Comparison of ENCODE assay signal across 10 cellular contexts in genomic region chr5:7396169-7397004, GRCh38. TPM values are rescaled to one million over a fixed set of nuclear protein-coding genes. Genes with fewer than 3 reads are reported as not detected.
A peak's percentile ranks its signal among the peaks of the same experiment; 100 is the strongest.
DNase-seq lines count a peak whose midpoint lies in the region; ATAC-seq and FAIRE-seq lines count a peak whose summit lies in the region.
"Had no signal": no experiment of that assay in that cellular context is flagged by ENCODE, and none has a peak within 500 bp of the region (broad histone marks: within the 10 kb centered on the region; RNA-seq: fewer than 3 reads in every experiment).

No MANE protein-coding gene starts in this region.

- no peak overlapping the region for H3K27ac ChIP-seq in small intestine (ENCODE audit: low read depth in 1 of 2, low read length in 1 of 2)

- H3K4me3 Mint-ChIP-seq in T-helper 17 cell: peak overlapping the region; percentile 41

- peaks cover 4% of the 10 kb centered on the region for H3K4me1 Mint-ChIP-seq in T-helper 17 cell

- no peak for FAIRE-seq in small intestine (lab: Jason Lieb, UNC)

- ATAC-seq in T-helper 17 cell: no peak
- ATAC-seq in HG03432 (IDR thresholded peaks at IDR 0.05; ENCODE audit: unreplicated experiment): no peak

- H3K9me3 ChIP-seq in T-helper 17 cell (ENCODE audit: control insufficient read depth, low read length, poor library complexity, severe bottlenecking) (no peaks in the 10 kb centered on the region), iPS-15b (ENCODE audit: control insufficient read depth, insufficient read depth, low read length) (no peaks in the 10 kb centered on the region), small intestine (ENCODE audit: control insufficient read depth, low read depth) (no peaks in the 10 kb centered on the region)

- 2 to 3% (median 2%) methylated on average over 50 to 95 of the region's 95 CpGs for WGBS in small intestine, 3 donors

- H3K4me1 ChIP-seq in iPS-15b (ENCODE audit: control insufficient read depth, insufficient read depth, low read length) (peaks cover 16% of the 10 kb centered on the region), small intestine (ENCODE audit: control insufficient read depth in 2 of 2, insufficient read depth in 1 of 2, low read depth in 1 of 2, low read length in 1 of 2) (peaks cover 0 to 2% of the 10 kb centered on the region in 2 donors)

- peaks cover 3% of the 10 kb centered on the region for H3K36me3 Mint-ChIP-seq in T-helper 17 cell (ENCODE audit: low read depth)

- H3K36me3 ChIP-seq in iPS-15b (ENCODE audit: control insufficient read depth, insufficient read depth, low read length) (no peaks in the 10 kb centered on the region), small intestine (ENCODE audit: control insufficient read depth in 2 of 2, insufficient read depth in 2 of 2, low read length in 2 of 2) (no peaks in the 10 kb centered on the region)

- H3K4me3 ChIP-seq in iPS-15b (ENCODE audit: low read depth, low read length) (peak overlapping the region; percentile 76), small intestine (ENCODE audit: low read depth in 1 of 2, low read length in 2 of 2) (peak overlapping the region in 1 of 2 donors; percentile 80)

- H3K9ac ChIP-seq in iPS-15b (ENCODE audit: low read depth, low read length): peak overlapping the region; percentile 61

- no peak overlapping the region for H3K27ac Mint-ChIP-seq in T-helper 17 cell

- H3K27me3 Mint-ChIP-seq in T-helper 17 cell: peaks cover 42% of the 10 kb centered on the region

- DNase-seq in NCI-H1417 (lab: John Stamatoyannopoulos, UW) (peak; percentile 15 to 82 (median 79)), NCI-H1417 treated with DMSO at 0.1 percent for 48 hours (lab: John Stamatoyannopoulos, UW) (no peak), T-helper 17 cell (no peak), small intestine (peak; percentile 20), NCI-H187 (lab: John Stamatoyannopoulos, UW) (no peak), H4 (ENCODE audit: low spot score) (no peak)
- DNase-seq: activated naive CD4-positive, alpha-beta T cell treated with Interleukin-2 at 50 U/mL for 16 hours; NCI-H2171 had no signal

- peaks cover 6% of the 10 kb centered on the region for H3K27me3 ChIP-seq in iPS-15b (ENCODE audit: control insufficient read depth, insufficient read depth, low read length)
- H3K27me3 ChIP-seq in small intestine (ENCODE audit: control insufficient read depth in 2 of 2, insufficient read depth in 2 of 2, low read length in 2 of 2): peaks cover 0 to 3% of the 10 kb centered on the region in 2 donors

RNA-seq across cellular contexts. Expression of gene ADCY2, which starts 0.4 kb away (rescaled TPM):
- total RNA-seq in T-helper 17 cell: not detected
- polyA plus RNA-seq in small intestine: 1 to 10 TPM in 2 of 3 donors, under 1 TPM in 1; 0.87 to 2.5 (median 1.9) TPM
- 0.04 TPM in 1 of 2 replicates, not detected in the other for total RNA-seq in H4 (2014; rRNA removed; shearing (Covaris generic))

Comparison
In these comparisons a context has a peak if more than half of its experiments do, and no peak if none do; other contexts are left out.
1. DNase-seq: peak in NCI-H1417 (3 of 3) and small intestine (single experiment); none in NCI-H1417 treated with DMSO at 0.1 percent for 48 hours (single experiment), T-helper 17 cell (0 of 3), NCI-H187 (0 of 2) and H4 (single experiment).